ENCODE assay signal across 21 cellular contexts in the genomic region with DNA sequence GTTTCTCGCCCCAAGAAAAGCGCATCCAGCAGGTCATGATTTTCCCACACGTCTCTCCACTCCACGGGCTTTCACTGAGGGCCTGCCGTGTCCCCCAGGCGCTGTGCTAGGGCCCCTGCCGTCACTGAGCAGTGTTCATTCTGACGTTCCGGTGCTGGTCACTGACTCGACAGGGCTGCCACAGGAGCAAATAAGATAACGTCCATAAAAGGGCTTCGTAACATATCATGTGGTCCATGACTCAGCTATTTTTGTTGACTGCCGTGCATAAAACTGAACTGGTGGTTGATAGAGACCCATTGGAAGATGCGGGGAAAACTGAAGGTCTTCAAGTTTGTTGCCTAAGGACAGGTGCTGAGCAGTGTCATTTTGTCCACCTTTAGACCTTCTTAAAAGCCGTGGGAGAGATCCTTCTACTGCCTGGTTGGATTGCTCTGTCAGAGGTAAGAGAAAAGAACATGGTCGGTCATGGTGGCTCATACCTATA. TPM values are rescaled to one million over a fixed set of nuclear protein-coding genes. Genes with fewer than 3 reads are reported as not detected.
DNase-seq lines count a peak whose midpoint lies in the region; ATAC-seq, FAIRE-seq and TF ChIP-seq lines count a peak whose summit lies in the region.
"Had no signal": no experiment of that assay in that cellular context is flagged by ENCODE, and none has a peak within 500 bp of the region (broad histone marks: within the 10 kb centered on the region; RNA-seq: fewer than 3 reads in every experiment).

No MANE protein-coding gene starts in this region.

- FAIRE-seq in A549 (lab: Jason Lieb, UNC), result no peak
- FAIRE-seq in K562 (lab: Jason Lieb, UNC), result peak; percentile 97

- TF ChIP-seq CTCF in A549 (IDR thresholded peaks at IDR 0.05) (no peak), K562 (IDR thresholded peaks at IDR 0.05 in 2 of 3, conservative IDR thresholded peaks at IDR 0.05 in 1 of 3; ENCODE audit: insufficient read depth in 2 of 3, low read depth in 1 of 3, low read length in 3 of 3) (no peak)

- H3K9ac ChIP-seq in BLaER1 treated with 17β-estradiol and CSF1 and Interleukin-3, amounts not matched to agents 10 nM and 100 nM, result 0 out of 22 replicates have a peak overlapping the region, but pooled peaks of 1 of the 11 experiments have one; percentile 1
- peak overlapping the region; percentile 39 to 56; a peak in 3 of 4 replicates for H3K9ac ChIP-seq in K562 (ENCODE audit: insufficient read depth in 1 of 2, low read depth in 2 of 2, low read length in 2 of 2)

- H3K79me2 ChIP-seq in K562 (ENCODE audit: control insufficient read depth, insufficient read depth, low read length), result no peaks in the 10 kb centered on the region; the same call in 2 of the 3 replicates

- no peak for TF ChIP-seq EP300 in A549 (IDR thresholded peaks at IDR 0.05)
- peak; percentile 62 for TF ChIP-seq EP300 in K562 (IDR thresholded peaks at IDR 0.05; ENCODE audit: low read length)

- H3K27ac ChIP-seq in A549 (peak overlapping the region in 1 of 2 experiments; percentile 27; a peak in 1 of 6 replicates), K562 (ENCODE audit: extremely low read depth, low read depth, low read length) (peak overlapping the region; percentile 72)
- H3K27ac ChIP-seq in BLaER1 treated with 17β-estradiol and CSF1 and Interleukin-3, amounts not matched to agents 10 nM and 100 nM, result peak overlapping the region in 6 of 11 experiments; percentile 5 to 65 (median 56); a peak in 8 of 22 replicates
- H3K27ac ChIP-seq: SJCRH30 had no signal

- 83% methylated on average over 16 of the region's 16 CpGs for WGBS in A549 (ENCODE audit: missing lambda C conversion rate)
- 8% methylated on average over 15 of the region's 16 CpGs for WGBS in K562 (ENCODE audit: insufficient coverage, low coverage, missing lambda C conversion rate)

- POLR2A ChIA-PET in A549 (lab: Yijun Ruan, JAX) (no interaction called here), K562 (lab: Yijun Ruan, JAX) (interaction anchor here (0.6 to 1.3 kb wide), 4 partner anchors 13 to 162 kb away, joined by 3 read pairs; no protein-coding TSS in a partner anchor)

- no peak overlapping the region for H3K4me2 ChIP-seq in A549
- H3K4me2 ChIP-seq in BLaER1 treated with 17β-estradiol and CSF1 and Interleukin-3, amounts not matched to agents 10 nM and 100 nM, result peak overlapping the region in 8 of 11 experiments; percentile 2 to 97 (median 39); a peak in 14 of 22 replicates
- peak overlapping the region; percentile 75 for H3K4me2 ChIP-seq in K562 (ENCODE audit: insufficient read depth, low read length)

- H4K20me1 ChIP-seq in BLaER1 treated with 17β-estradiol and CSF1 and Interleukin-3, amounts not matched to agents 10 nM and 100 nM, result peaks cover 0 to 5% (median 0%) of the 10 kb centered on the region in 11 experiments; a peak in 2 of 22 replicates
- H4K20me1 ChIP-seq in K562 (replicated peaks; ENCODE audit: control insufficient read depth, insufficient read depth, low read length), result no peaks in the 10 kb centered on the region

- H3K4me3 ChIP-seq in A549, result no peak overlapping the region
- no peak overlapping the region for H3K4me3 ChIP-seq in BLaER1 treated with 17β-estradiol and CSF1 and Interleukin-3, amounts not matched to agents 10 nM and 100 nM
- H3K4me3 ChIP-seq in K562, result no peak overlapping the region
- H3K4me3 ChIP-seq: HAP-1, SJCRH30 had no signal

- TF ChIP-seq RAD21 in A549 (conservative IDR thresholded peaks at IDR 0.05 in 1 of 2, IDR thresholded peaks at IDR 0.05 in 1 of 2) (no peak), K562 (CRISPR knock-in tag; conservative IDR thresholded peaks at IDR 0.05 in 1 of 2, IDR thresholded peaks at IDR 0.05 in 1 of 2) (no peak)

- CTCF ChIA-PET in A549 (lab: Yijun Ruan, JAX), result no interaction called here
- CTCF ChIA-PET in K562 (lab: Yijun Ruan, JAX; ENCODE audit: low intra/inter-chr PET ratio), result no interaction called here

- no peaks in the 10 kb centered on the region for H3K9me3 ChIP-seq in A549
- H3K9me3 ChIP-seq in BLaER1 treated with 17β-estradiol and CSF1 and Interleukin-3, amounts not matched to agents 10 nM and 100 nM (replicated peaks in 1 of 11), result peaks cover 17 to 36% (median 27%) of the 10 kb centered on the region in 11 experiments; a peak in 20 of 22 replicates
- 0 out of 2 replicates have a peak, but pooled peaks cover 2% of the 10 kb centered on the region for H3K9me3 ChIP-seq in K562 (replicated peaks; ENCODE audit: control insufficient read depth, insufficient read depth, low read depth, low read length)
- H3K9me3 ChIP-seq: HAP-1, SJCRH30 had no signal

- intact Hi-C loops in K562 (cut with micrococcal nuclease), result loop anchor here (5.0 kb wide), 1 partner anchor 48 kb away; a partner anchor contains a TSS
- intact Hi-C loops in posterior vena cava (cut with DNase I), result no loop called here

- TF ChIP-seq POLR2A in A549 (IDR thresholded peaks at IDR 0.05; ENCODE audit: low read length) (no peak), K562 (conservative IDR thresholded peaks at IDR 0.05) (peak; percentile 43; the same call in 1 of the 2 replicates)

- in situ Hi-C loops in K562 (cut with MboI), result no loop called here

- peaks cover 0 to 32% (median 0%) of the 10 kb centered on the region in 11 experiments; a peak in 6 of 22 replicates for H3K27me3 ChIP-seq in BLaER1 treated with 17β-estradiol and CSF1 and Interleukin-3, amounts not matched to agents 10 nM and 100 nM
- H3K27me3 ChIP-seq in K562 (ENCODE audit: control insufficient read depth in 2 of 2, insufficient read depth in 2 of 2, low read length in 2 of 2), result no peaks in the 10 kb centered on the region
- H3K27me3 ChIP-seq: SJCRH30 had no signal

- BruUV-seq in K562 (replicated peaks; lab: Mats Ljungman, UMichigan), result no TSS peak

- ATAC-seq in A549 (no peak), K562 (peak; percentile 97)

- H3K4me1 ChIP-seq in A549 (no peaks in the 10 kb centered on the region), K562 (replicated peaks in 1 of 2; ENCODE audit: control insufficient read depth in 2 of 2, insufficient read depth in 2 of 2, low read length in 2 of 2) (peaks cover 11 to 27% of the 10 kb centered on the region in 2 experiments)
- peaks cover 35 to 73% (median 59%) of the 10 kb centered on the region in 10 experiments for H3K4me1 ChIP-seq in BLaER1 treated with 17β-estradiol and CSF1 and Interleukin-3, amounts not matched to agents 10 nM and 100 nM
- H3K4me1 ChIP-seq: HAP-1, SJCRH30 had no signal

- no peaks in the 10 kb centered on the region for H3K36me3 ChIP-seq in BLaER1 treated with 17β-estradiol and CSF1 and Interleukin-3, amounts not matched to agents 10 nM and 100 nM
- no peaks in the 10 kb centered on the region for H3K36me3 ChIP-seq in K562 (ENCODE audit: control insufficient read depth, insufficient read depth, low read length)
- H3K36me3 ChIP-seq: HAP-1, SJCRH30 had no signal

- H3K9me1 ChIP-seq in K562 (ENCODE audit: control insufficient read depth, insufficient read depth, low read length), result no peaks in the 10 kb centered on the region

- DNase-seq in A549 (ENCODE audit: low read depth in 1 of 2, low spot score in 1 of 2), result no peak
- peak; percentile 61 to 89 (median 74) for DNase-seq in K562 (ENCODE audit: extremely low read depth in 1 of 4, low spot score in 3 of 4)
- peak; percentile 35 for DNase-seq in posterior vena cava (ENCODE audit: low spot score)
- no peak for DNase-seq in HT-29 (ENCODE audit: low spot score)
- DNase-seq in T-helper 1 cell, result no peak
- no peak for DNase-seq in COR-L47 (lab: John Stamatoyannopoulos, UW)
- DNase-seq: CD4-positive, alpha-beta T cell; DMS153; GDM1; MM.1S; NCI-H1105 treated with DMSO at 0.1 percent for 48 hours; NCI-H187; NCI-H226; NCI-H524; NCI-H82; RPMI8226; SJCRH30 had no signal

- peak overlapping the region; percentile 86 for H2AFZ ChIP-seq in K562 (ENCODE audit: low read depth, low read length)

TF ChIP-seq in A549, 52 proteins besides CTCF, POLR2A, EP300 and RAD21:
- TF ChIP-seq NFE2L2 (conservative IDR thresholded peaks at IDR 0.05; ENCODE audit: low read length) (peak; percentile 95), FOSB (CRISPR knock-in tag; IDR thresholded peaks at IDR 0.05) (no peak), MYC (IDR thresholded peaks at IDR 0.05; ENCODE audit: borderline replicate concordance, low read length) (no peak), MAFK (IDR thresholded peaks at IDR 0.05; ENCODE audit: partially characterized antibody) (peak; percentile 93)
TF ChIP-seq in A549: peak in this region for 2.

TF ChIP-seq in K562, 482 proteins besides CTCF, POLR2A, EP300 and RAD21 (continues in another document):
- peak in 1 of 2 experiments; percentile 88; a peak in 1 of 3 replicates for TF ChIP-seq CBX3 (IDR thresholded peaks at IDR 0.05; ENCODE audit: borderline replicate concordance in 1 of 2, low read length in 2 of 2)

RNA-seq across cellular contexts. Expression of a gene that starts 46.3 kb away (rescaled TPM):
- 1.3 and 1.5 TPM in 2 replicates for polyA plus RNA-seq in A549 (2011; rRNA removed)
- 0.96 and 1.1 TPM in 2 replicates for polyA plus RNA-seq in A549 (2012; cell fraction: cytosol; rRNA removed)
- polyA plus RNA-seq in A549 (2012; cell fraction: nucleus; rRNA removed), result 2.4 and 3.1 TPM in 2 replicates
- polyA plus RNA-seq in A549 (2017; fragmentation: RNase III; extraction: RNeasy Plus Mini Kit Qiagen cat#74134 plus additional on column Dnase treatment), result 0.29 to 0.91 TPM (median 0.36 TPM) in 3 replicates
- 0.88 and 2.3 TPM in 2 replicates for polyA minus RNA-seq in A549 (2011; rRNA and poly(A)+ RNA removed)
- 11.2 and 13.0 TPM in 2 replicates for total RNA-seq in K562 (2011; cell fraction: chromatin; rRNA removed; ENCODE audit: low replicate concordance)
- total RNA-seq in K562 (2011; cell fraction: nucleolus; rRNA removed), result 8.5 and 12.1 TPM in 2 replicates
- 8.5 and 11.0 TPM in 2 replicates for total RNA-seq in K562 (2011; cell fraction: nucleoplasm; rRNA removed)
- total RNA-seq in K562 (2014; rRNA removed), result 3.3 and 4.4 TPM in 2 replicates
- 4.4 and 4.7 TPM in 2 replicates for total RNA-seq in K562 (2014; rRNA removed; fragmentation: Illumina TruSeq; extraction: Trizol)
- 3.2 and 3.4 TPM in 2 replicates for total RNA-seq in K562 (2015; rRNA removed; fragmentation: Illumina TruSeq; extraction: Trizol)
- 11.7 and 12.8 TPM in 2 replicates for total RNA-seq in K562 (2021)
- polyA plus RNA-seq in K562 (2011; rRNA removed), result 2.3 and 13.2 TPM in 2 replicates
- polyA plus RNA-seq in K562 (2011; cell fraction: cytosol; rRNA removed), result 2.6 and 6.7 TPM in 2 replicates
- 17.3 and 66.1 TPM in 2 replicates for polyA plus RNA-seq in K562 (2011; cell fraction: nucleus; rRNA removed)
- 6.1 and 17.1 TPM in 2 replicates for polyA plus RNA-seq in K562 (2012)
- 3.8 TPM in 2 replicates for polyA plus RNA-seq in K562 (2014; fragmentation: Illumina TruSeq; extraction: Trizol)
- polyA plus RNA-seq in K562 (2014; fragmentation: Nextera tagmentation; extraction: Ambion mirVana), result 1 to 10 TPM; 1.7 to 2.0 TPM
- polyA plus RNA-seq in K562 (2014; rRNA removed), result 2.9 and 4.6 TPM in 2 replicates
- polyA minus RNA-seq in K562 (2011; rRNA and poly(A)+ RNA removed), result 1.8 and 14.4 TPM in 2 replicates
- 1.7 and 12.6 TPM in 2 replicates for polyA minus RNA-seq in K562 (2011; cell fraction: cytosol; rRNA and poly(A)+ RNA removed)
- 7.0 and 20.3 TPM in 2 replicates for polyA minus RNA-seq in K562 (2011; cell fraction: nucleus; rRNA and poly(A)+ RNA removed)
- total RNA-seq in posterior vena cava, result 100 to 1,000 TPM; 178 to 238 TPM
- not detected in 2 replicates for total RNA-seq in HT-29 (2014; rRNA removed; shearing (Covaris generic))
- total RNA-seq: HT1080, LHCN-M2 had no signal

Comparison
In these comparisons a context has a peak if more than half of its experiments do, and no peak if none do; other contexts are left out.
1. DNase-seq: peak in K562 (4 of 4) and posterior vena cava (single experiment); none in A549 (0 of 2), HT-29 (single experiment), T-helper 1 cell (0 of 5) and COR-L47 (single experiment).
2. RNA of a gene that starts 46.3 kb away (total RNA-seq): 178 to 238 TPM in posterior vena cava; 3.2 to 13.0 TPM in K562 and not detected in HT-29; every median in the first group is over 10 times any median in the second.